In the genomic region with DNA sequence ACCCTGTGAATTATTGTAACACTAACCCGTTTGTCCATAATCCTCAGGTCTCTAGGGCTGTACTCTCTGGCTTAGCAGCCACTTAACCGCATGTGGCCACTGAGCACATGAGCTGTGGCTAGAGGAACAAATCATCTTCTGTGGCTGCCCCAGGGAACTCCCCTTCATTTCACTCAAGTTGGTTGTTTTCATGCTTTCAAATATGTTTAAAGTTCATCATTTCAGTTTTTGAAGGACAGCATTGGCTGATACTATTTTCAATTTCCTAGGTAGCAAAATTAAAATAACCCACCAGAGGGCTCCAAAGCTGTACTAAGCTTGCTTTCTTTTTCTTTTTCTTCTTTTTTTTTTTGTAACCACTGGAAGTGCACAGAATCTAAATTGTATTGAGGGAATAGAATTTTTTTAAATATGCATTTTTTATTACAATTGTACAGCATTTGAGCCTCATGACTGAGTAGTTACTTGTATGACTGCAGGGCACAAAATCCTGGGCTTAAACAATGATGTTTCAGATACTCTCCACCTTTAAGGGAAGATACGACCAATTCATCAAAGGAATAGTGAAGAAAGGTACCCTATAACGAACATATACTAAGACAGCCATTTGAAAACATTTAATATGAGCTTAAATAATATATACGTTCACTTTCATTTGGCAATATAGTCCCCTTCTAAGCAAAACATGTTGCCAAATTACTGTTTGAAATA, we compare ENCODE assay signal across 8 cellular contexts. TPM values are rescaled to one million over a fixed set of nuclear protein-coding genes. Genes with fewer than 3 reads are reported as not detected.
DNase-seq lines count a peak whose midpoint lies in the region; ATAC-seq, FAIRE-seq and TF ChIP-seq lines count a peak whose summit lies in the region.
"Had no signal": no experiment of that assay in that cellular context is flagged by ENCODE, and none has a peak within 500 bp of the region (broad histone marks: within the 10 kb centered on the region; RNA-seq: fewer than 3 reads in every experiment).

No MANE protein-coding gene starts in this region.

- H3K4me1 ChIP-seq in pancreas (no peaks in the 10 kb centered on the region), Peyer's patch (no peaks in the 10 kb centered on the region)

- peaks cover 0 to 2% (median 0%) of the 10 kb centered on the region in 4 donors for H3K27me3 ChIP-seq in pancreas
- H3K27me3 ChIP-seq in Peyer's patch: no peaks in the 10 kb centered on the region

- peak in 3 of 4 donors; percentile 12 to 25 (median 21) for TF ChIP-seq CTCF in pancreas (IDR thresholded peaks at IDR 0.05)
- peak in 3 of 6 experiments; percentile 23 to 31 (median 24) for TF ChIP-seq CTCF in Peyer's patch (IDR thresholded peaks at IDR 0.05)

- peak in 3 of 4 donors; percentile 65 to 80 (median 69) for ATAC-seq in pancreas
- no peak for ATAC-seq in GM21367 (IDR thresholded peaks at IDR 0.05; ENCODE audit: unreplicated experiment)

- DNase-seq in ELR (ENCODE audit: low read depth) (peak; percentile 56), LoVo (ENCODE audit: low spot score) (peak; percentile 46), dedifferentiated amniotic fluid mesenchymal stem cell (ENCODE audit: extremely low spot score) (peak; percentile 61), pancreas (no peak), Peyer's patch (no peak)
- no peak for DNase-seq in stimulated activated naive CD4-positive, alpha-beta T cell (lab: John Stamatoyannopoulos, UW)

- H3K27ac ChIP-seq in pancreas (no peak overlapping the region), Peyer's patch (no peak overlapping the region)

- TF ChIP-seq POLR2A in Peyer's patch (IDR thresholded peaks at IDR 0.05): no peak

- WGBS in pancreas, 2 donors: 50 to 54% methylated on average over 5 of the region's 5 CpGs

- H3K9me3 ChIP-seq in pancreas (no peaks in the 10 kb centered on the region), Peyer's patch (no peaks in the 10 kb centered on the region)

- intact Hi-C loops in pancreas (cut with DNase I): loop anchor here in 1 of 3 donors (10.0 kb wide), 1 partner anchor 377 kb away; no protein-coding TSS in a partner anchor

- H3K36me3 ChIP-seq in pancreas (no peaks in the 10 kb centered on the region), Peyer's patch (no peaks in the 10 kb centered on the region)

- H3K4me3 ChIP-seq in pancreas (no peak overlapping the region), Peyer's patch (no peak overlapping the region)

- no peak for FAIRE-seq in pancreas (lab: Jason Lieb, UNC)

RNA-seq across cellular contexts. Expression of gene MRC1, which starts 38.6 kb away (rescaled TPM):
- total RNA-seq in pancreas: 10 to 100 TPM in 2 of 6 donors, 1 to 10 TPM in 4; 1.2 to 23.6 (median 4.7) TPM
- polyA plus RNA-seq in pancreas: 1 to 10 TPM; 2.2 to 3.8 TPM
- total RNA-seq in Peyer's patch: 10 to 100 TPM in 2 of 4 donors, 1 to 10 TPM in 2; 8.1 to 22.0 (median 11.1) TPM
- total RNA-seq: T-helper 2 cell treated with Interferon-gamma antibody and Interleukin-4, amounts not matched to agents 100 ng/mL and 5 ng/mL, for 36 hours had no signal

Comparison
In these comparisons a context has a peak if more than half of its experiments do, and no peak if none do; other contexts are left out.
1. DNase-seq: peak in ELR (single experiment), LoVo (single experiment) and dedifferentiated amniotic fluid mesenchymal stem cell (single experiment); none in pancreas (0 of 6), Peyer's patch (0 of 3) and stimulated activated naive CD4-positive, alpha-beta T cell (0 of 6).